8 cellular contexts compared by ENCODE assay signal in the genomic region with DNA sequence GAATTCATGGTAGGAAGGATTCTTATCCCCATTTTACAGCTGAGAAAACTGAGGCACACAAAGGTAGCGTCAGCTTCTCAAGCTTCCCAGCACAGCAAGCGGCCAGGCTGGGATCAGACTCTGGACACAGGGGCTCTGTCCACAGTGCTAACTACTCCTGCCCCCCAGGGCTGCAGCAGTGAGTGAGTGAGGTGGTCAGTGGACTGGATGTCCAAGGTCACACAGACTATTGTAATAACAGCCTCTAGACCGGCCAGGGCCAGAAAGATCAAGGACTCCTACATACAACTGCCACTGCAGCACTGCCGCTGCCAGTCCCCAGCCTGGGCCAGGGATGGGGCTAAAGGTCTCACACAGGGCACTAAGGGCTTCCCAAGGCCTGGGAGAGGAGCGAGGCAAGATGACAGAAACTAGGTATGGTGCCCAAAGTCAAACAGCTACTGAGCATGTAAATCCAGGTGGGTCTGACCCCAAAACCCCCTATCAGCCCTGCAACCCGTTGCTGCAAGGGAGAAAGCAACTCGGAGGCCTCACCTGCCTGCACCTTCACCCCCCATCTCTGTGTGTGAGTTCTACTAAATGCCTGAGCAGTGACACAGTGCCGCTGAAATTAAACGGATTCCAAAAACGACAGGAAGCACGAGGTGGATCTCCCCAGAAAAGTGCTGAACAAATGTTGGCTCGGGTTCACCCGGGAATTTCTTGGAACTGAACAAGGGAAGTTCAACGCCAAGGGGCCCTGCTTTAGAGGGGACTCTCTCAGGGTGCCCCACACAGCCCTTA.
DNase-seq lines count a peak whose midpoint lies in the region; ATAC-seq lines count a peak whose summit lies in the region.

No MANE protein-coding gene starts in this region.

- H3K4me3 Mint-ChIP-seq in activated T-helper 1 cell treated with anti-CD3 and anti-CD28 coated beads, Interleukin-12 subunit alpha, Interleukin-12 subunit beta, Interleukin-2, Interleukin-4 antibody, amounts not matched to agents 30 ng/mL and 10 ng/mL and 1 ng/mL, durations not matched to agents 14 hours and 24 hours and 36 hours, result peak overlapping the region; percentile 91
- H3K4me3 Mint-ChIP-seq in stimulated activated naive CD8-positive, alpha-beta T cell treated with anti-CD3 and anti-CD28 coated beads, Interleukin-15, amount 100 ng/mL, for 72 hours, result peak overlapping the region; percentile 88 to 90
- H3K4me3 Mint-ChIP-seq in activated CD8-positive, alpha-beta memory T cell treated with anti-CD3 and anti-CD28 coated beads, Interleukin-2, amount 10 ng/mL, durations not matched to agents 7 days and 5 days, result no peak overlapping the region

- no peaks in the 10 kb centered on the region for H3K36me3 ChIP-seq in H7 (replicated peaks; ENCODE audit: control insufficient read depth, insufficient read depth, low read length)

- H3K27me3 ChIP-seq in H7 (ENCODE audit: control insufficient read depth, insufficient read depth, low read length), result no peaks in the 10 kb centered on the region

- intact Hi-C loops in activated T-helper 1 cell treated with anti-CD3 and anti-CD28 coated beads, Interleukin-12 subunit alpha, Interleukin-12 subunit beta, Interleukin-2, Interleukin-4 antibody, amounts not matched to agents 30 ng/mL and 10 ng/mL and 1 ng/mL, durations not matched to agents 14 hours and 24 hours and 36 hours (cut with micrococcal nuclease), result no loop called here

- H3K4me3 ChIP-seq in H7 (ENCODE audit: insufficient read depth, low read depth, low read length), result no peak overlapping the region

- peaks cover 41% of the 10 kb centered on the region for H3K4me1 Mint-ChIP-seq in activated T-helper 1 cell treated with anti-CD3 and anti-CD28 coated beads, Interleukin-12 subunit alpha, Interleukin-12 subunit beta, Interleukin-2, Interleukin-4 antibody, amounts not matched to agents 30 ng/mL and 10 ng/mL and 1 ng/mL, durations not matched to agents 14 hours and 24 hours and 36 hours (ENCODE audit: low read depth)
- peaks cover 75% of the 10 kb centered on the region for H3K4me1 Mint-ChIP-seq in stimulated activated naive CD8-positive, alpha-beta T cell treated with anti-CD3 and anti-CD28 coated beads, Interleukin-15, amount 100 ng/mL, for 72 hours
- H3K4me1 Mint-ChIP-seq in activated CD8-positive, alpha-beta memory T cell treated with anti-CD3 and anti-CD28 coated beads, Interleukin-2, amount 10 ng/mL, durations not matched to agents 7 days and 5 days, result peaks cover 56% of the 10 kb centered on the region

- no peaks in the 10 kb centered on the region for H3K9me3 Mint-ChIP-seq in activated T-helper 1 cell treated with anti-CD3 and anti-CD28 coated beads, Interleukin-12 subunit alpha, Interleukin-12 subunit beta, Interleukin-2, Interleukin-4 antibody, amounts not matched to agents 30 ng/mL and 10 ng/mL and 1 ng/mL, durations not matched to agents 14 hours and 24 hours and 36 hours
- H3K9me3 Mint-ChIP-seq in stimulated activated naive CD8-positive, alpha-beta T cell treated with anti-CD3 and anti-CD28 coated beads, Interleukin-15, amount 100 ng/mL, for 72 hours, result no peaks in the 10 kb centered on the region
- H3K9me3 Mint-ChIP-seq in activated CD8-positive, alpha-beta memory T cell treated with anti-CD3 and anti-CD28 coated beads, Interleukin-2, amount 10 ng/mL, durations not matched to agents 7 days and 5 days (ENCODE audit: low read depth), result no peaks in the 10 kb centered on the region

- ATAC-seq in stimulated activated naive CD8-positive, alpha-beta T cell treated with anti-CD3 and anti-CD28 coated beads, Interleukin-15, amount 100 ng/mL, for 72 hours, result no peak
- ATAC-seq in activated CD8-positive, alpha-beta memory T cell treated with anti-CD3 and anti-CD28 coated beads, Interleukin-2, amount 10 ng/mL, durations not matched to agents 7 days and 5 days, result no peak
- ATAC-seq in GM21529 (IDR thresholded peaks at IDR 0.05; ENCODE audit: unreplicated experiment), result no peak
- ATAC-seq in GM18861 (IDR thresholded peaks at IDR 0.05; ENCODE audit: unreplicated experiment), result no peak
- no peak for ATAC-seq in GM21447 (IDR thresholded peaks at IDR 0.05; ENCODE audit: unreplicated experiment)

- no peak overlapping the region for H3K27ac Mint-ChIP-seq in activated T-helper 1 cell treated with anti-CD3 and anti-CD28 coated beads, Interleukin-12 subunit alpha, Interleukin-12 subunit beta, Interleukin-2, Interleukin-4 antibody, amounts not matched to agents 30 ng/mL and 10 ng/mL and 1 ng/mL, durations not matched to agents 14 hours and 24 hours and 36 hours
- no peak overlapping the region for H3K27ac Mint-ChIP-seq in stimulated activated naive CD8-positive, alpha-beta T cell treated with anti-CD3 and anti-CD28 coated beads, Interleukin-15, amount 100 ng/mL, for 72 hours
- no peak overlapping the region for H3K27ac Mint-ChIP-seq in activated CD8-positive, alpha-beta memory T cell treated with anti-CD3 and anti-CD28 coated beads, Interleukin-2, amount 10 ng/mL, durations not matched to agents 7 days and 5 days

- DNase-seq in H7 (peak; percentile 46), iris pigment epithelial cell (ENCODE audit: low read depth) (peak; percentile 53)
- no peak for DNase-seq in activated T-helper 1 cell treated with anti-CD3 and anti-CD28 coated beads, Interleukin-12 subunit alpha, Interleukin-12 subunit beta, Interleukin-2, Interleukin-4 antibody, amounts not matched to agents 30 ng/mL and 10 ng/mL and 1 ng/mL, durations not matched to agents 14 hours and 24 hours and 36 hours (ENCODE audit: low spot score)
- DNase-seq in stimulated activated naive CD8-positive, alpha-beta T cell treated with anti-CD3 and anti-CD28 coated beads, Interleukin-15, amount 100 ng/mL, for 72 hours, result no peak
- no peak for DNase-seq in activated CD8-positive, alpha-beta memory T cell treated with anti-CD3 and anti-CD28 coated beads, Interleukin-2, amount 10 ng/mL, durations not matched to agents 7 days and 5 days

- CTCF ChIA-PET in activated CD8-positive, alpha-beta memory T cell treated with anti-CD3 and anti-CD28 coated beads, Interleukin-2, amount 10 ng/mL, durations not matched to agents 7 days and 5 days (lab: Charles Lee), result interaction anchor here (1.5 kb wide), 1 partner anchor 44 kb away, joined by 3 read pairs; no protein-coding TSS in a partner anchor

- peaks cover 5% of the 10 kb centered on the region for H3K36me3 Mint-ChIP-seq in activated T-helper 1 cell treated with anti-CD3 and anti-CD28 coated beads, Interleukin-12 subunit alpha, Interleukin-12 subunit beta, Interleukin-2, Interleukin-4 antibody, amounts not matched to agents 30 ng/mL and 10 ng/mL and 1 ng/mL, durations not matched to agents 14 hours and 24 hours and 36 hours (ENCODE audit: low read depth)
- no peaks in the 10 kb centered on the region for H3K36me3 Mint-ChIP-seq in activated CD8-positive, alpha-beta memory T cell treated with anti-CD3 and anti-CD28 coated beads, Interleukin-2, amount 10 ng/mL, durations not matched to agents 7 days and 5 days

- peaks cover 3% of the 10 kb centered on the region for H3K27me3 Mint-ChIP-seq in activated T-helper 1 cell treated with anti-CD3 and anti-CD28 coated beads, Interleukin-12 subunit alpha, Interleukin-12 subunit beta, Interleukin-2, Interleukin-4 antibody, amounts not matched to agents 30 ng/mL and 10 ng/mL and 1 ng/mL, durations not matched to agents 14 hours and 24 hours and 36 hours (ENCODE audit: insufficient read depth)
- H3K27me3 Mint-ChIP-seq in stimulated activated naive CD8-positive, alpha-beta T cell treated with anti-CD3 and anti-CD28 coated beads, Interleukin-15, amount 100 ng/mL, for 72 hours, result peaks cover 7% of the 10 kb centered on the region
- H3K27me3 Mint-ChIP-seq in activated CD8-positive, alpha-beta memory T cell treated with anti-CD3 and anti-CD28 coated beads, Interleukin-2, amount 10 ng/mL, durations not matched to agents 7 days and 5 days, result no peaks in the 10 kb centered on the region

Comparison
In these comparisons a context has a peak if more than half of its experiments do, and no peak if none do; other contexts are left out.
1. DNase-seq: peak in H7 (single experiment) and iris pigment epithelial cell (single experiment); none in activated T-helper 1 cell treated with anti-CD3 and anti-CD28 coated beads, Interleukin-12 subunit alpha, Interleukin-12 subunit beta, Interleukin-2, Interleukin-4 antibody, amounts not matched to agents 30 ng/mL and 10 ng/mL and 1 ng/mL, durations not matched to agents 14 hours and 24 hours and 36 hours (single experiment), stimulated activated naive CD8-positive, alpha-beta T cell treated with anti-CD3 and anti-CD28 coated beads, Interleukin-15, amount 100 ng/mL, for 72 hours (0 of 2) and activated CD8-positive, alpha-beta memory T cell treated with anti-CD3 and anti-CD28 coated beads, Interleukin-2, amount 10 ng/mL, durations not matched to agents 7 days and 5 days (single experiment).